In the genomic region with DNA sequence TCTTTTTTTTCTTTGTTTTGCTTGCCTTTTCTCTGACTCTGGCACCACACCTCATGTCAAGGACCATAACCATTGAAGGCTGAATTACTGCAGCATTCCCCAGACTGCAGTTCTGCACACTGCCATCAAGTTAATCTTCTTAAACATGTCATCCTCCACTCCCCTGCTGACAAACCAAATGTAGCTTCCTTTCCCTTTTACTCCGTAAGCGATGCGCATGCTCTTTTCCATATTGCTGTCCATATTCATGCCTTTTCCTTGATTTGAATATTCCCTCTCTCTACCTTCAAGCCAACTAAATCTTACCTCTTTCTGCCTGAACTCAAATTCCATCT, we compare ENCODE assay signal across 25 cellular contexts. TPM values are rescaled to one million over a fixed set of nuclear protein-coding genes. Genes with fewer than 3 reads are reported as not detected.
A peak's percentile ranks its signal among the peaks of the same experiment; 100 is the strongest.
DNase-seq lines count a peak whose midpoint lies in the region; ATAC-seq and TF ChIP-seq lines count a peak whose summit lies in the region.
"Had no signal": no experiment of that assay in that cellular context is flagged by ENCODE, and none has a peak within 500 bp of the region (broad histone marks: within the 10 kb centered on the region; RNA-seq: fewer than 3 reads in every experiment).

No MANE protein-coding gene starts in this region.

- 96 to 98% methylated on average over 3 of the region's 3 CpGs for WGBS in transverse colon (ENCODE audit: low coverage in 1 of 2), 2 donors

- H3K4me1 ChIP-seq in KMS-11 (ENCODE audit: low read depth, poor library complexity, severe bottlenecking) (peaks cover 76% of the 10 kb centered on the region), colonic mucosa (peaks cover 9% of the 10 kb centered on the region), transverse colon (peaks cover 13 to 41% (median 23%) of the 10 kb centered on the region in 4 donors)

- H2AFZ ChIP-seq in KMS-11 (ENCODE audit: low read depth) = no peak overlapping the region

- H3K9ac ChIP-seq in KMS-11 = no peak overlapping the region
- no peak overlapping the region for H3K9ac ChIP-seq in colonic mucosa (ENCODE audit: low read depth in 2 of 2, low read length in 2 of 2)

- peaks cover 39% of the 10 kb centered on the region for H3K36me3 Mint-ChIP-seq in activated naive CD8-positive, alpha-beta T cell treated with anti-CD3 and anti-CD28 coated beads, Interleukin-2, amount 10 ng/mL, durations not matched to agents 7 days and 5 days
- peaks cover 43% of the 10 kb centered on the region for H3K36me3 Mint-ChIP-seq in activated naive CD8-positive, alpha-beta T cell treated with anti-CD3 and anti-CD28 coated beads, Interleukin-2, amount 50 U/mL, for 24 hours (ENCODE audit: low read depth)

- POLR2A ChIA-PET in activated naive CD8-positive, alpha-beta T cell treated with anti-CD3 and anti-CD28 coated beads, Interleukin-2, amount 10 ng/mL, durations not matched to agents 7 days and 5 days (lab: Charles Lee) = interaction anchor here (2.4 kb wide), 1 partner anchor 14 kb away, joined by 17 read pairs; a partner anchor contains a TSS

- no peak overlapping the region for H3K4me3 Mint-ChIP-seq in activated naive CD8-positive, alpha-beta T cell treated with anti-CD3 and anti-CD28 coated beads, Interleukin-2, amount 10 ng/mL, durations not matched to agents 7 days and 5 days
- no peak overlapping the region for H3K4me3 Mint-ChIP-seq in activated naive CD8-positive, alpha-beta T cell treated with anti-CD3 and anti-CD28 coated beads, Interleukin-2, amount 50 U/mL, for 24 hours
- H3K4me3 Mint-ChIP-seq: activated B cell treated with CpG ODN at 0.5 μM for 24 hours; activated naive CD4-positive, alpha-beta T cell treated with anti-CD3 and anti-CD28 coated beads, Interleukin-2, amount 50 U/mL, for 24 hours; activated T-cell treated with anti-CD3 and anti-CD28 coated beads, Interleukin-2, amount 50 U/mL, for 4 hours; neural crest cell had no signal

- H3K9me3 Mint-ChIP-seq in activated naive CD8-positive, alpha-beta T cell treated with anti-CD3 and anti-CD28 coated beads, Interleukin-2, amount 10 ng/mL, durations not matched to agents 7 days and 5 days = no peaks in the 10 kb centered on the region
- H3K9me3 Mint-ChIP-seq in activated naive CD8-positive, alpha-beta T cell treated with anti-CD3 and anti-CD28 coated beads, Interleukin-2, amount 50 U/mL, for 24 hours = no peaks in the 10 kb centered on the region
- H3K9me3 Mint-ChIP-seq: activated B cell treated with CpG ODN at 0.5 μM for 24 hours; activated naive CD4-positive, alpha-beta T cell treated with anti-CD3 and anti-CD28 coated beads, Interleukin-2, amount 50 U/mL, for 24 hours; activated T-cell treated with anti-CD3 and anti-CD28 coated beads, Interleukin-2, amount 50 U/mL, for 4 hours; neural crest cell had no signal

- H3K27me3 ChIP-seq in KMS-11 (ENCODE audit: insufficient read depth, low read depth) (no peaks in the 10 kb centered on the region), colonic mucosa (no peaks in the 10 kb centered on the region), transverse colon (no peaks in the 10 kb centered on the region)
- H3K27me3 ChIP-seq: upper lobe of left lung had no signal

- H3K4me1 Mint-ChIP-seq in activated naive CD8-positive, alpha-beta T cell treated with anti-CD3 and anti-CD28 coated beads, Interleukin-2, amount 10 ng/mL, durations not matched to agents 7 days and 5 days = peaks cover 10% of the 10 kb centered on the region
- peaks cover 34% of the 10 kb centered on the region for H3K4me1 Mint-ChIP-seq in activated naive CD8-positive, alpha-beta T cell treated with anti-CD3 and anti-CD28 coated beads, Interleukin-2, amount 50 U/mL, for 24 hours

- no peaks in the 10 kb centered on the region for H3K27me3 Mint-ChIP-seq in activated naive CD8-positive, alpha-beta T cell treated with anti-CD3 and anti-CD28 coated beads, Interleukin-2, amount 10 ng/mL, durations not matched to agents 7 days and 5 days
- H3K27me3 Mint-ChIP-seq in activated naive CD8-positive, alpha-beta T cell treated with anti-CD3 and anti-CD28 coated beads, Interleukin-2, amount 50 U/mL, for 24 hours = no peaks in the 10 kb centered on the region
- H3K27me3 Mint-ChIP-seq: activated B cell treated with CpG ODN at 0.5 μM for 24 hours; activated naive CD4-positive, alpha-beta T cell treated with anti-CD3 and anti-CD28 coated beads, Interleukin-2, amount 50 U/mL, for 24 hours had no signal

- TF ChIP-seq CTCF in KMS-11 (conservative IDR thresholded peaks at IDR 0.05; ENCODE audit: low read depth, low read length) (no peak), colonic mucosa (IDR thresholded peaks at IDR 0.05) (no peak), transverse colon (IDR thresholded peaks at IDR 0.05) (no peak)

- intact Hi-C loops in colonic mucosa (cut with DNase I) (no loop called here), transverse colon (cut with DNase I; ENCODE audit: low total_unique reads) (no loop called here)

- no peak for TF ChIP-seq POLR2A in transverse colon (IDR thresholded peaks at IDR 0.05)

- H3K4me2 ChIP-seq in KMS-11 = peak overlapping the region; percentile 41; the same call in 1 of the 2 replicates
- H3K4me2 ChIP-seq: smooth muscle cell had no signal

- in situ Hi-C loops in transverse colon (cut with MboI; ENCODE audit: low pct_ligation_motif_present in 1 of 4, low pct_unique_long_range_greater_than_20kb in 1 of 4, low sequenced_read_pairs in 3 of 4) = no loop called here

- H3K4me3 ChIP-seq in KMS-11 (IDR thresholded peaks at IDR 0.05; ENCODE audit: insufficient read depth, low read depth, low read length) (no peak overlapping the region), colonic mucosa (no peak overlapping the region), transverse colon (no peak overlapping the region)
- H3K4me3 ChIP-seq: smooth muscle cell, upper lobe of left lung had no signal

- no peak for DNase-seq in activated naive CD8-positive, alpha-beta T cell treated with anti-CD3 and anti-CD28 coated beads, Interleukin-2, amount 10 ng/mL, durations not matched to agents 7 days and 5 days
- no peak for DNase-seq in activated naive CD8-positive, alpha-beta T cell treated with anti-CD3 and anti-CD28 coated beads, Interleukin-2, amount 50 U/mL, for 24 hours
- DNase-seq in colonic mucosa (no peak), transverse colon (no peak)
- DNase-seq: activated B cell treated with CpG ODN at 0.5 μM for 24 hours; activated T-cell treated with anti-CD3 and anti-CD28 coated beads, Interleukin-2, amount 50 U/mL, for 4 hours; C1 segment of cervical spinal cord; GOT3; left cardiac atrium; NCI-H1105 treated with DMSO at 0.1 percent for 48 hours; stimulated activated CD4-positive, alpha-beta T cell treated with anti-CD3 and anti-CD28 coated beads, Interleukin-4, amount 100 ng/mL, for 1 hour; stimulated activated naive CD8-positive, alpha-beta T cell treated with anti-CD3 and anti-CD28 coated beads, Interleukin-15, Interleukin-2, amounts not matched to agents 100 U/mL and 50 U/mL, for 24 hours; T-helper 9 cell; upper lobe of left lung had no signal

- H3K27ac ChIP-seq in KMS-11 = peak overlapping the region; percentile 57
- H3K27ac ChIP-seq in colonic mucosa = peak overlapping the region; percentile 23
- peak overlapping the region; percentile 8 to 57 (median 29) for H3K27ac ChIP-seq in transverse colon
- H3K27ac ChIP-seq: RWPE1, upper lobe of left lung had no signal

- no peak overlapping the region for H3K27ac Mint-ChIP-seq in activated naive CD8-positive, alpha-beta T cell treated with anti-CD3 and anti-CD28 coated beads, Interleukin-2, amount 10 ng/mL, durations not matched to agents 7 days and 5 days
- H3K27ac Mint-ChIP-seq in activated naive CD8-positive, alpha-beta T cell treated with anti-CD3 and anti-CD28 coated beads, Interleukin-2, amount 50 U/mL, for 24 hours = no peak overlapping the region
- H3K27ac Mint-ChIP-seq: activated B cell treated with CpG ODN at 0.5 μM for 24 hours; activated naive CD4-positive, alpha-beta T cell treated with anti-CD3 and anti-CD28 coated beads, Interleukin-2, amount 50 U/mL, for 24 hours had no signal

- H3K36me3 ChIP-seq in KMS-11 (ENCODE audit: insufficient read depth) (no peaks in the 10 kb centered on the region), colonic mucosa (no peaks in the 10 kb centered on the region), transverse colon (peaks cover 0 to 43% (median 10%) of the 10 kb centered on the region in 4 donors)

- no peaks in the 10 kb centered on the region for H3K9me3 ChIP-seq in colonic mucosa
- no peaks in the 10 kb centered on the region for H3K9me3 ChIP-seq in transverse colon
- H3K9me3 ChIP-seq: upper lobe of left lung had no signal

- no peaks in the 10 kb centered on the region for H3K79me2 ChIP-seq in KMS-11 (ENCODE audit: insufficient read depth, low read depth)

- no peak for TF ChIP-seq EP300 in transverse colon (IDR thresholded peaks at IDR 0.05; ENCODE audit: low read depth)

- no peaks in the 10 kb centered on the region for H4K20me1 ChIP-seq in KMS-11 (ENCODE audit: insufficient read depth)

- peak; percentile 59 for ATAC-seq in activated naive CD8-positive, alpha-beta T cell treated with anti-CD3 and anti-CD28 coated beads, Interleukin-2, amount 10 ng/mL, durations not matched to agents 7 days and 5 days (ENCODE audit: low read depth)
- ATAC-seq in activated naive CD8-positive, alpha-beta T cell treated with anti-CD3 and anti-CD28 coated beads, Interleukin-2, amount 50 U/mL, for 24 hours = no peak
- ATAC-seq in GM18861 (IDR thresholded peaks at IDR 0.05; ENCODE audit: unreplicated experiment) = no peak
- no peak for ATAC-seq in HG02938 (IDR thresholded peaks at IDR 0.05; ENCODE audit: unreplicated experiment)
- no peak for ATAC-seq in HG03095 (IDR thresholded peaks at IDR 0.05; ENCODE audit: unreplicated experiment)
- ATAC-seq: left cardiac atrium had no signal

RNA-seq across cellular contexts. Expression of a gene that starts 13.6 kb away (rescaled TPM):
- not detected for total RNA-seq in activated naive CD8-positive, alpha-beta T cell treated with anti-CD3 and anti-CD28 coated beads, Interleukin-2, amount 10 ng/mL, durations not matched to agents 7 days and 5 days
- total RNA-seq in colonic mucosa (100 to 1,000 TPM; 489 to 682 TPM), transverse colon (100 to 1,000 TPM in 3 of 4 donors, 1 to 10 TPM in 1; 7.9 to 292 (median 204) TPM)
- total RNA-seq: activated B cell treated with CpG ODN at 0.5 μM for 24 hours, fibroblast of lung, left cardiac atrium, NCI-H460, neural crest cell, pulmonary artery endothelial cell had no signal

RNA-seq across cellular contexts. Expression of a gene that starts 14.7 kb away (rescaled TPM):
- 10 to 100 TPM; 67.6 to 89.7 TPM for total RNA-seq in activated naive CD8-positive, alpha-beta T cell treated with anti-CD3 and anti-CD28 coated beads, Interleukin-2, amount 10 ng/mL, durations not matched to agents 7 days and 5 days
- 10 to 100 TPM; 46.5 to 57.7 TPM for total RNA-seq in colonic mucosa
- total RNA-seq in transverse colon = 100 to 1,000 TPM in 2 of 4 donors, 10 to 100 TPM in 2; 26.5 to 104 (median 78.6) TPM

RNA-seq across cellular contexts. Expression of a gene that starts 43.2 kb away (rescaled TPM):
- total RNA-seq in activated naive CD8-positive, alpha-beta T cell treated with anti-CD3 and anti-CD28 coated beads, Interleukin-2, amount 10 ng/mL, durations not matched to agents 7 days and 5 days = 1 to 10 TPM; 2.7 to 3.5 TPM
- total RNA-seq in colonic mucosa = 10 to 100 TPM; 33.3 to 43.8 TPM
- total RNA-seq in transverse colon = 10 to 100 TPM; 11.6 to 50.9 (median 19.4) TPM

RNA-seq across cellular contexts. Expression of a gene that starts 49.3 kb away (rescaled TPM):
- not detected for total RNA-seq in activated naive CD8-positive, alpha-beta T cell treated with anti-CD3 and anti-CD28 coated beads, Interleukin-2, amount 10 ng/mL, durations not matched to agents 7 days and 5 days
- total RNA-seq in colonic mucosa = under 1 TPM; 0.42 to 0.52 TPM
- total RNA-seq in transverse colon = under 1 TPM; 0.20 to 0.96 (median 0.58) TPM
- total RNA-seq: fibroblast of lung had no signal

RNA-seq across cellular contexts. Expression of a gene that starts 57.7 kb away (rescaled TPM):
- total RNA-seq in activated naive CD8-positive, alpha-beta T cell treated with anti-CD3 and anti-CD28 coated beads, Interleukin-2, amount 10 ng/mL, durations not matched to agents 7 days and 5 days = 10 to 100 TPM; 15.8 to 17.8 TPM
- total RNA-seq in colonic mucosa (10 to 100 TPM; 12.1 to 20.7 TPM), transverse colon (10 to 100 TPM in 3 of 4 donors, 1 to 10 TPM in 1; 6.5 to 77.2 (median 12.7) TPM)

Comparison
In these comparisons a context has a peak if more than half of its experiments do, and no peak if none do; other contexts are left out.
1. RNA of a gene that starts 13.6 kb away (total RNA-seq): 489 to 682 TPM in colonic mucosa and 7.9 to 292 TPM in transverse colon; not detected in activated naive CD8-positive, alpha-beta T cell treated with anti-CD3 and anti-CD28 coated beads, Interleukin-2, amount 10 ng/mL, durations not matched to agents 7 days and 5 days; every median in the first group is over 4 times any median in the second.
2. Peak in every context shown above with its lines, with median percentiles within 50 percentile points of each other: H3K27ac ChIP-seq.